In the genomic region with DNA sequence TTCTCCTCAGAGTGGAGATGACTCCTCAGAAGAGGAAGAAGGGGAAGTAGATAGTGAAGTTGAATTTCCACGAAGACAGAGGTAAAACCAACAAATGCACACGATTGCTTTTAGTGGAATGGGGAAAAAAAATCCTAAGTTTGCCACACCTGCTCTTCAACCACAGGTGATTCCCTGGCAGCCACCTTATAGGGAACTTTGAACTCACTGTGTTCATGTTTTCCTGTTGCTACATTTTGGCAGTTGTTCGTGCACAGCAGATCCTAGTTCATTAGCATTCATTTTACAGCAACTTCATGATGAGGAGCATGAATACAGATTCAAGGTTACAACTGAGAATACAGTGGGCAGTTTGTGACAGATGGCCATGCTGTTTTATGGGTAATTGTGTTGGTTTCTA, we compare ENCODE assay signal across 31 cellular contexts.
"Had no signal": no experiment of that assay in that cellular context is flagged by ENCODE, and none has a peak within 500 bp of the region (broad histone marks: within the 10 kb centered on the region; RNA-seq: fewer than 3 reads in every experiment).

No MANE protein-coding gene starts in this region.

- H3K4me3 ChIP-seq: esophagus muscularis mucosa, gastrocnemius medialis, heart left ventricle had no signal

- H3K4me1 ChIP-seq: esophagus muscularis mucosa, foreskin keratinocyte, gastrocnemius medialis, heart left ventricle had no signal

- FAIRE-seq: astrocyte, bronchial epithelial cell, colon, endometrium had no signal

- H3K27me3 ChIP-seq: brain microvascular endothelial cell, esophagus muscularis mucosa, foreskin keratinocyte, gastrocnemius medialis, heart left ventricle had no signal

- DNase-seq: activated B cell treated with CpG ODN at 0.5 μM for 24 hours; activated CD4-positive, alpha-beta T cell treated with anti-CD3 and anti-CD28 coated beads for 48 hours; activated CD4-positive, alpha-beta T cell treated with anti-CD3 and anti-CD28 coated beads, Interleukin-2, amount 50 U/mL, for 1 hour; activated CD4-positive, alpha-beta T cell treated with anti-CD3 and anti-CD28 coated beads, Interleukin-2, amount 50 U/mL, for 48 hours; activated CD8-positive, alpha-beta memory T cell treated with anti-CD3 and anti-CD28 coated beads for 24 hours; activated CD8-positive, alpha-beta T cell treated with anti-CD3 and anti-CD28 coated beads for 36 hours; activated effector memory CD4-positive, alpha-beta T cell treated with Interleukin-2 at 50 U/mL for 16 hours; activated gamma-delta T cell treated with Interleukin-2 at 50 U/mL for 16 hours; activated naive CD4-positive, alpha-beta T cell treated with anti-CD3 and anti-CD28 coated beads, Interleukin-2, amount 50 U/mL, for 16 hours; activated naive CD4-positive, alpha-beta T cell treated with Interleukin-2 at 50 U/mL for 16 hours; activated T-cell treated with anti-CD3 and anti-CD28 coated beads, Interleukin-2, amount 50 U/mL, for 4 hours; amniotic stem cell; anterior cingulate cortex; brain microvascular endothelial cell; caudate nucleus; effector CD8-positive, alpha-beta T cell; erythroblast; foreskin keratinocyte; gastrocnemius medialis; glutamatergic neuron; heart left ventricle; T-cell; T1000; WERI-Rb-1 had no signal

- H3K27ac ChIP-seq: brain microvascular endothelial cell, esophagus muscularis mucosa, foreskin keratinocyte, gastrocnemius medialis, heart left ventricle, WERI-Rb-1 had no signal

- ATAC-seq: activated CD4-positive, CD25-positive, alpha-beta regulatory T cell treated with anti-CD3 and anti-CD28 coated beads, Interleukin-2, amount 50 U/mL, for 24 hours; activated CD8-positive, alpha-beta T cell treated with anti-CD3 and anti-CD28 coated beads for 36 hours; activated T-cell treated with anti-CD3 and anti-CD28 coated beads, Interleukin-2, amount 50 U/mL, for 4 hours; activated T-helper 17 cell treated with anti-CD3 and anti-CD28 coated beads, Interleukin-2, amount 50 U/mL, for 72 hours; foreskin keratinocyte; gastrocnemius medialis; heart left ventricle; T-cell had no signal

- H3K9me3 ChIP-seq: esophagus muscularis mucosa, gastrocnemius medialis, heart left ventricle had no signal
